8 cellular contexts compared by ENCODE assay signal in genomic region chr19:18401580-18402112, GRCh38. TPM values are rescaled to one million over a fixed set of nuclear protein-coding genes. Genes with fewer than 3 reads are reported as not detected.
DNase-seq lines count a peak whose midpoint lies in the region; ATAC-seq, FAIRE-seq and TF ChIP-seq lines count a peak whose summit lies in the region.

No MANE protein-coding gene starts in this region.

- H3K4me1 Mint-ChIP-seq in endothelial cell (ENCODE audit: unreplicated experiment) (peaks cover 11% of the 10 kb centered on the region), nephron (peaks cover 24% of the 10 kb centered on the region)

- FAIRE-seq in A549 (lab: Jason Lieb, UNC), result no peak

- peak; percentile 29 to 34; a peak in 3 of 5 replicates for TF ChIP-seq RAD21 in A549 (conservative IDR thresholded peaks at IDR 0.05 in 1 of 2, IDR thresholded peaks at IDR 0.05 in 1 of 2)

- CTCF ChIA-PET in A549 (lab: Yijun Ruan, JAX), result interaction anchor here (0.6 to 7.5 kb wide), 11 partner anchors 11 to 153 kb away, joined by 3 to 85 read pairs (median 4); partner anchors contain the start of gene SSBP4
- CTCF ChIA-PET in PC-9 (lab: Charles Lee), result interaction anchor here (0.7 kb wide), 1 partner anchor 14 kb away, joined by 3 read pairs; no protein-coding TSS in a partner anchor

- peaks cover 35% of the 10 kb centered on the region; the same call in 1 of the 2 replicates for H3F3A ChIP-seq in PC-9 (ENCODE audit: insufficient read depth, low read depth)

- no peaks in the 10 kb centered on the region for H3K79me2 ChIP-seq in PC-9 (ENCODE audit: low read depth)

- H3K4me2 ChIP-seq in A549, result peak overlapping the region; percentile 71
- no peak overlapping the region for H3K4me2 ChIP-seq in PC-9

- no peak overlapping the region for H2AFZ ChIP-seq in PC-9

- no TSS peak for BruUV-seq in PC-9 (replicated peaks; lab: Mats Ljungman, UMichigan)

- no peak for TF ChIP-seq EP300 in A549 (IDR thresholded peaks at IDR 0.05)

- POLR2A ChIA-PET in A549 (lab: Yijun Ruan, JAX) (interaction anchor here (0.9 to 2.7 kb wide), 4 partner anchors 11 to 16 kb away, joined by 3 to 10 read pairs (median 6); partner anchors contain the start of gene GDF15), PC-9 (lab: Charles Lee; ENCODE audit: unreplicated experiment) (no interaction called here)

- H3K4me3 Mint-ChIP-seq in endothelial cell (ENCODE audit: unreplicated experiment) (no peak overlapping the region), nephron (peak overlapping the region; percentile 8 to 70 (median 55))

- in situ Hi-C loops in GM13977 (cut with MboI; ENCODE audit: low pct_unique_long_range_greater_than_20kb, low sequenced_read_pairs, unreplicated experiment), result no loop called here

- 24% methylated on average over 7 of the region's 7 CpGs for WGBS in A549 (ENCODE audit: missing lambda C conversion rate)

- H3K4me3 ChIP-seq in A549 (no peak overlapping the region), PC-9 (no peak overlapping the region)

- H3K27ac Mint-ChIP-seq in endothelial cell (ENCODE audit: unreplicated experiment), result no peak overlapping the region
- H3K27ac Mint-ChIP-seq in nephron, result peak overlapping the region; percentile 96 to 98 (median 98)

- peak; percentile 45 for TF ChIP-seq CTCF in A549 (IDR thresholded peaks at IDR 0.05)
- peak; percentile 53 for TF ChIP-seq CTCF in GM13977 (IDR thresholded peaks at IDR 0.05; ENCODE audit: extremely low read depth, insufficient read depth, missing control alignments)
- TF ChIP-seq CTCF in PC-9 (conservative IDR thresholded peaks at IDR 0.05), result peak; percentile 55
- TF ChIP-seq CTCF in endothelial cell (IDR thresholded peaks at IDR 0.05; ENCODE audit: unreplicated experiment), result no peak
- peak; percentile 46 to 51 (median 51) for TF ChIP-seq CTCF in nephron (IDR thresholded peaks at IDR 0.05; ENCODE audit: unreplicated experiment in 3 of 3)

- H3K9me3 Mint-ChIP-seq in endothelial cell (ENCODE audit: unreplicated experiment) (no peaks in the 10 kb centered on the region), nephron (no peaks in the 10 kb centered on the region)

- H3K9me3 ChIP-seq in A549 (no peaks in the 10 kb centered on the region), PC-9 (ENCODE audit: insufficient read depth, low read depth) (no peaks in the 10 kb centered on the region)

- no peak for TF ChIP-seq POLR2A in A549 (IDR thresholded peaks at IDR 0.05; ENCODE audit: low read length)

- H3K27ac ChIP-seq in A549 (peak overlapping the region; percentile 83 to 91), PC-9 (no peak overlapping the region)

- no peaks in the 10 kb centered on the region for H3K36me3 ChIP-seq in PC-9 (ENCODE audit: low read depth)

- intact Hi-C loops in PC-9 (cut with micrococcal nuclease; ENCODE audit: unreplicated experiment), result no loop called here

- H3K4me1 ChIP-seq in A549, result peaks cover 39% of the 10 kb centered on the region
- peaks cover 25% of the 10 kb centered on the region for H3K4me1 ChIP-seq in PC-9 (replicated peaks; ENCODE audit: insufficient read depth)

- ATAC-seq in A549, result peak; percentile 91 to 94
- no peak for ATAC-seq in HG03378 (IDR thresholded peaks at IDR 0.05; ENCODE audit: unreplicated experiment)
- ATAC-seq in GM19035 (IDR thresholded peaks at IDR 0.05; ENCODE audit: unreplicated experiment), result no peak

- H3K36me3 Mint-ChIP-seq in endothelial cell (ENCODE audit: low read depth, unreplicated experiment) (no peaks in the 10 kb centered on the region), nephron (ENCODE audit: low read depth) (no peaks in the 10 kb centered on the region)

- H3K9me2 ChIP-seq in PC-9 (ENCODE audit: insufficient read depth), result no peaks in the 10 kb centered on the region

- DNase-seq in A549 (ENCODE audit: low read depth in 1 of 2, low spot score in 1 of 2) (peak in 1 of 2 experiments; percentile 85), GM13977 (ENCODE audit: low spot score) (no peak), PC-9 (peak; percentile 44 to 77), endothelial cell (ENCODE audit: low spot score) (peak; percentile 53), cerebellar nuclear complex (lab: John Stamatoyannopoulos, UW) (no peak)

- H4K20me1 ChIP-seq in PC-9 (ENCODE audit: insufficient read depth), result no peaks in the 10 kb centered on the region

- H3K27me3 Mint-ChIP-seq in endothelial cell (ENCODE audit: unreplicated experiment), result peaks cover 6% of the 10 kb centered on the region
- peaks cover 9% of the 10 kb centered on the region for H3K27me3 Mint-ChIP-seq in nephron (ENCODE audit: low read depth)

- H3K27me3 ChIP-seq in PC-9 (ENCODE audit: insufficient read depth, low read depth), result no peaks in the 10 kb centered on the region

TF ChIP-seq in A549, 52 proteins besides CTCF, POLR2A, EP300 and RAD21:
- TF ChIP-seq SMC3 (IDR thresholded peaks at IDR 0.05), result peak; percentile 39; the same call in 2 of the 3 replicates
- no peak for TF ChIP-seq HDAC2 (IDR thresholded peaks at IDR 0.05)
- TF ChIP-seq MAZ (IDR thresholded peaks at IDR 0.05; ENCODE audit: borderline replicate concordance, low read depth, low read length), result no peak
- no peak for TF ChIP-seq GATA3 (IDR thresholded peaks at IDR 0.05; ENCODE audit: borderline replicate concordance)
- peak; percentile 84 for TF ChIP-seq KDM1A (IDR thresholded peaks at IDR 0.05; ENCODE audit: low read depth)
- no peak for TF ChIP-seq JUNB (IDR thresholded peaks at IDR 0.05)
- TF ChIP-seq ZC3H11A (IDR thresholded peaks at IDR 0.05), result no peak
- TF ChIP-seq CHD2 (IDR thresholded peaks at IDR 0.05; ENCODE audit: low read length, partially characterized antibody), result no peak
- peak; percentile 69; the same call in 1 of the 2 replicates for TF ChIP-seq CHD4 (IDR thresholded peaks at IDR 0.05; ENCODE audit: borderline replicate concordance)
- TF ChIP-seq ATOH8 (CRISPR knock-in tag; IDR thresholded peaks at IDR 0.05; ENCODE audit: low read depth), result no peak
- no peak for TF ChIP-seq EHF (CRISPR knock-in tag; IDR thresholded peaks at IDR 0.05)

RNA-seq across cellular contexts. Expression of gene LRRC25, which starts 4.2 kb away (rescaled TPM):
- polyA plus RNA-seq in A549 (2011; rRNA removed) (not detected in 2 replicates), A549 (2017; fragmentation: RNase III; extraction: RNeasy Plus Mini Kit Qiagen cat#74134 plus additional on column Dnase treatment) (not detected in 3 replicates)
- not detected in 2 replicates for polyA plus RNA-seq in A549 (2012; cell fraction: cytosol; rRNA removed)
- polyA plus RNA-seq in A549 (2012; cell fraction: nucleus; rRNA removed), result not detected in 2 replicates
- polyA minus RNA-seq in A549 (2011; rRNA and poly(A)+ RNA removed), result not detected in 2 replicates
- total RNA-seq in PC-9 (2021) (not detected in 2 replicates), endothelial cell (ENCODE audit: unreplicated experiment) (not detected)

RNA-seq across cellular contexts. Expression of gene GDF15, which starts 15.7 kb away (rescaled TPM):
- polyA plus RNA-seq in A549 (2011; rRNA removed) (67.8 and 78.5 TPM in 2 replicates), A549 (2017; fragmentation: RNase III; extraction: RNeasy Plus Mini Kit Qiagen cat#74134 plus additional on column Dnase treatment) (53.4 to 58.4 TPM (median 56.9 TPM) in 3 replicates)
- 120 and 188 TPM in 2 replicates for polyA plus RNA-seq in A549 (2012; cell fraction: cytosol; rRNA removed)
- polyA plus RNA-seq in A549 (2012; cell fraction: nucleus; rRNA removed), result 132 and 182 TPM in 2 replicates
- polyA minus RNA-seq in A549 (2011; rRNA and poly(A)+ RNA removed), result 33.4 and 59.6 TPM in 2 replicates
- total RNA-seq in PC-9 (2021) (15.1 and 17.2 TPM in 2 replicates), endothelial cell (ENCODE audit: unreplicated experiment) (1.3 TPM)

RNA-seq across cellular contexts. Expression of gene SSBP4, which starts 17.6 kb away (rescaled TPM):
- polyA plus RNA-seq in A549 (2011; rRNA removed) (5.4 and 6.9 TPM in 2 replicates), A549 (2017; fragmentation: RNase III; extraction: RNeasy Plus Mini Kit Qiagen cat#74134 plus additional on column Dnase treatment) (37.8 to 43.2 TPM (median 41.5 TPM) in 3 replicates)
- 28.5 and 47.8 TPM in 2 replicates for polyA plus RNA-seq in A549 (2012; cell fraction: cytosol; rRNA removed)
- 69.4 and 124 TPM in 2 replicates for polyA plus RNA-seq in A549 (2012; cell fraction: nucleus; rRNA removed)
- 5.0 and 10.7 TPM in 2 replicates for polyA minus RNA-seq in A549 (2011; rRNA and poly(A)+ RNA removed)
- total RNA-seq in PC-9 (2021) (56.6 and 65.2 TPM in 2 replicates), endothelial cell (ENCODE audit: unreplicated experiment) (60.7 TPM)

RNA-seq across cellular contexts. Expression of gene ISYNA1, which starts 36.3 kb away (rescaled TPM):
- polyA plus RNA-seq in A549 (2011; rRNA removed) (17.6 and 18.0 TPM in 2 replicates), A549 (2017; fragmentation: RNase III; extraction: RNeasy Plus Mini Kit Qiagen cat#74134 plus additional on column Dnase treatment) (48.5 to 71.0 TPM (median 60.7 TPM) in 3 replicates)
- polyA plus RNA-seq in A549 (2012; cell fraction: cytosol; rRNA removed), result 43.0 and 56.5 TPM in 2 replicates
- polyA plus RNA-seq in A549 (2012; cell fraction: nucleus; rRNA removed), result 199 and 307 TPM in 2 replicates
- polyA minus RNA-seq in A549 (2011; rRNA and poly(A)+ RNA removed), result 17.4 and 29.8 TPM in 2 replicates
- total RNA-seq in PC-9 (2021) (129 and 142 TPM in 2 replicates), endothelial cell (ENCODE audit: unreplicated experiment) (68.5 TPM)

Comparison
In these comparisons a context has a peak if more than half of its experiments do, and no peak if none do; other contexts are left out.
1. ATAC-seq: peak in A549 (2 of 2); none in HG03378 (single experiment) and GM19035 (single experiment).
2. DNase-seq: peak in PC-9 (2 of 2) and endothelial cell (single experiment); none in GM13977 (single experiment) and cerebellar nuclear complex (0 of 2).